29 cellular contexts compared by ENCODE assay signal in the genomic region with DNA sequence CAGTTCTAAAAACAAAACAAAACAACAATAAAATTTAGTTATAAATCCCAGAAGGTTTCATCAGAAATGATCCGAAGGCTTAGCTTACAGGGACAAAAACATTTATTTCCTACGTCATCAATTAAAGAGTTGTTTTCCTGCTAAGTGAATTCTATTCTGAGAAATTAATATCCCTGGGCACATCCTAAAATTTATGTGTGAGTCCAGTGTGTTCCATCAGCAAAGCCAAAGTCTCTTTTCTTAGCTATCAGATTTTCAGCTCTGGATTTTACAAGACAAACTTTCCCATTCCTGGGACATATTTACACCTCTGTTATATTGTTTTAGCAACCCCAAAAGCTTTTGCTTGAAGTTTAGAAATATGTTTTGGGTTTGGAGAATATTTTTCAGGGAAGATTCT. TPM values are rescaled to one million over a fixed set of nuclear protein-coding genes. Genes with fewer than 3 reads are reported as not detected.
"Had no signal": no experiment of that assay in that cellular context is flagged by ENCODE, and none has a peak within 500 bp of the region (broad histone marks: within the 10 kb centered on the region; RNA-seq: fewer than 3 reads in every experiment).

No MANE protein-coding gene starts in this region.

- H3K27ac ChIP-seq: neural progenitor cell, ovary, parathyroid adenoma, psoas muscle, right lobe of liver, spleen, stomach, thoracic aorta, thyroid gland, upper lobe of left lung had no signal

- DNase-seq: naive thymus-derived CD4-positive, alpha-beta T cell; natural killer cell; occipital lobe; ovary; psoas muscle; right lobe of liver; spleen; stimulated activated CD4-positive, alpha-beta T cell treated with anti-CD3 and anti-CD28 coated beads, Interleukin-12 subunit alpha, Interleukin-12 subunit beta, amount 100 ng/mL, for 4 hours; stimulated activated CD4-positive, alpha-beta T cell treated with anti-CD3 and anti-CD28 coated beads, Interleukin-1b, Interleukin-23, amount 100 ng/mL, for 48 hours; stimulated activated CD4-positive, alpha-beta T cell treated with anti-CD3 and anti-CD28 coated beads, Interleukin-4, amount 100 ng/mL, for 1 hour; stimulated activated naive B cell treated with anti-CD40 and anti-IgM and Interleukin-4, amounts not matched to agents 10 μg/mL and 1 μg/mL and 100 μg/mL, for 72 hours; stimulated activated naive CD4-positive, alpha-beta T cell treated with Interleukin-2 at 50 U/mL for 16 hours; stomach; thyroid gland; trophoblast cell; upper lobe of left lung had no signal

- H3K4me3 ChIP-seq: neural progenitor cell, ovary, psoas muscle, right lobe of liver, skin epidermis, smooth muscle cell, spleen, stomach, thoracic aorta, thyroid gland, tibial nerve, upper lobe of left lung had no signal

- H3K4me2 ChIP-seq: neural progenitor cell, smooth muscle cell had no signal

- ATAC-seq: naive thymus-derived CD4-positive, alpha-beta T cell; natural killer cell; psoas muscle; right cardiac atrium; right lobe of liver; stimulated activated effector memory CD8-positive, alpha-beta T cell treated with anti-CD3 and anti-CD28 coated beads, Interleukin-12 subunit alpha, Interleukin-12 subunit beta, amount 100 ng/mL, for 72 hours; stimulated activated naive B cell treated with anti-CD40 and anti-IgM and Interleukin-4, amounts not matched to agents 10 μg/mL and 1 μg/mL and 100 μg/mL, for 72 hours had no signal

- H3K9me3 ChIP-seq: ovary, psoas muscle, right lobe of liver, spleen, stomach, thoracic aorta, thyroid gland, tibial nerve, upper lobe of left lung had no signal

- H3K79me2 ChIP-seq: parathyroid adenoma had no signal

- H3K27me3 ChIP-seq: neural progenitor cell, ovary, right lobe of liver, spleen, stomach, thyroid gland, tibial nerve, upper lobe of left lung had no signal

- H3K9ac ChIP-seq: neural progenitor cell, parathyroid adenoma had no signal

- H3K4me1 ChIP-seq: psoas muscle, upper lobe of left lung had no signal

- FAIRE-seq: urothelium cell line had no signal

- H2AFZ ChIP-seq: neural progenitor cell, parathyroid adenoma had no signal

- H3K36me3 ChIP-seq: neural progenitor cell, ovary, right lobe of liver, spleen, stomach, thoracic aorta, thyroid gland, tibial nerve, upper lobe of left lung had no signal

RNA-seq across cellular contexts. Expression of a gene that starts 4.4 kb away (rescaled TPM):
- total RNA-seq: naive thymus-derived CD4-positive, alpha-beta T cell; natural killer cell; osteoblast; psoas muscle; renal cortical epithelial cell; smooth muscle cell; spleen; subcutaneous adipose tissue; tibial nerve; upper lobe of left lung had no signal
- polyA plus RNA-seq: naive thymus-derived CD4-positive, alpha-beta T cell; neural cell; ovary; psoas muscle; smooth muscle cell; spleen had no signal
